Comparison of ENCODE assay signal across 23 cellular contexts in the genomic region with DNA sequence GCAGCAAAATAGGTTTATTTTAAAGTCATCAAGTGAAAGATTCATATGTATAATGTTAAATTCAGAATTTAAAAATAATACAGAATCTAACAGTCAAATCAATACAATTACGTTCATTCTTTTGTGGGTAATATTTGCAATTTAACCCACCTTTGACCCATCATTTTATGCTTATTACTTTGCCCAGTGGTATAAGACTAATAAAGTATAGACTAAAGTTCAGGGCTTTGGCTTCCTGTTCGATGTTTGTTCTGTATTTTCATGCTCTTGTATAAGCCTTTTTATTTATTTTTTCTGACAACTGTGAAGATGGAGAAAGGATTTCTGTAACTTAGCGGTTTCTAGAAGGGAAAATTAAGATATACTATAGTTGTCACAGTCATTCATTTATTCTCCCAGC. TPM values are rescaled to one million over a fixed set of nuclear protein-coding genes. Genes with fewer than 3 reads are reported as not detected.
DNase-seq lines count a peak whose midpoint lies in the region; FAIRE-seq and TF ChIP-seq lines count a peak whose summit lies in the region.
"Had no signal": no experiment of that assay in that cellular context is flagged by ENCODE, and none has a peak within 500 bp of the region (broad histone marks: within the 10 kb centered on the region; RNA-seq: fewer than 3 reads in every experiment).

No MANE protein-coding gene starts in this region.

- H3K27me3 Mint-ChIP-seq in activated naive CD8-positive, alpha-beta T cell, result no peaks in the 10 kb centered on the region
- H3K27me3 Mint-ChIP-seq in activated naive CD8-positive, alpha-beta T cell treated with anti-CD3 and anti-CD28 coated beads for 36 hours, result no peaks in the 10 kb centered on the region
- no peaks in the 10 kb centered on the region for H3K27me3 Mint-ChIP-seq in brain
- H3K27me3 Mint-ChIP-seq: CD8-positive, alpha-beta memory T cell; IgD-negative memory B cell had no signal

- no peak for DNase-seq in activated naive CD8-positive, alpha-beta T cell treated with anti-CD3 and anti-CD28 coated beads for 36 hours
- DNase-seq in DMS53 treated with DMSO at 0.1 percent for 48 hours (lab: John Stamatoyannopoulos, UW; ENCODE audit: unreplicated experiment), result no peak
- DNase-seq in ovary, result no peak
- no peak for DNase-seq in posterior cingulate gyrus
- DNase-seq: CD8-positive, alpha-beta memory T cell; DMS 273 treated with DMSO at 0.1 percent for 48 hours; DMS79 treated with DMSO at 0.1 percent for 48 hours; NCI-H1048; NCI-H1417; NCI-H1694 treated with DMSO at 0.1 percent for 48 hours; NCI-H2081; NCI-H2227 treated with DMSO at 0.1 percent for 48 hours; NCI-H526 treated with DMSO at 0.1 percent for 48 hours; SHP77 had no signal

- H3K27ac ChIP-seq in ovary, result no peak overlapping the region
- H3K27ac ChIP-seq: BLaER1, KMS-11, RWPE1 had no signal

- peaks cover 5% of the 10 kb centered on the region for H3K4me1 ChIP-seq in ovary (ENCODE audit: insufficient read depth)
- H3K4me1 ChIP-seq: BLaER1 had no signal

- H3K36me3 ChIP-seq in ovary, result no peaks in the 10 kb centered on the region

- no peak overlapping the region for H3K4me3 ChIP-seq in ovary
- H3K4me3 ChIP-seq: BLaER1 had no signal

- WGBS in ovary, 3 donors, result 51 to 68% (median 53%) methylated on average over 3 of the region's 3 CpGs

- intact Hi-C loops in ovary (cut with DNase I), result no loop called here
- intact Hi-C loops in posterior cingulate gyrus (cut with DNase I), result no loop called here

- H3K27ac Mint-ChIP-seq in activated naive CD8-positive, alpha-beta T cell, result peak overlapping the region; percentile 59
- no peak overlapping the region for H3K27ac Mint-ChIP-seq in activated naive CD8-positive, alpha-beta T cell treated with anti-CD3 and anti-CD28 coated beads for 36 hours
- H3K27ac Mint-ChIP-seq in brain, result peak overlapping the region in 3 of 5 experiments; percentile 5 to 29 (median 5)
- H3K27ac Mint-ChIP-seq: IgD-negative memory B cell had no signal

- TF ChIP-seq EP300 in ovary (IDR thresholded peaks at IDR 0.05), result no peak

- FAIRE-seq in G401.6 (lab: Jason Lieb, UNC), result peak; percentile 17
- FAIRE-seq: A204.1, GM12892 had no signal

- no peak overlapping the region for H3K4me3 Mint-ChIP-seq in activated naive CD8-positive, alpha-beta T cell
- no peak overlapping the region for H3K4me3 Mint-ChIP-seq in activated naive CD8-positive, alpha-beta T cell treated with anti-CD3 and anti-CD28 coated beads for 36 hours
- no peak overlapping the region for H3K4me3 Mint-ChIP-seq in brain
- H3K4me3 Mint-ChIP-seq: CD8-positive, alpha-beta memory T cell; IgD-negative memory B cell had no signal

- no peak for TF ChIP-seq CTCF in brain (conservative IDR thresholded peaks at IDR 0.05)
- no peak for TF ChIP-seq CTCF in ovary (IDR thresholded peaks at IDR 0.05)

- no peak for TF ChIP-seq POLR2A in ovary (IDR thresholded peaks at IDR 0.05)

- peaks cover 20% of the 10 kb centered on the region for H3K4me1 Mint-ChIP-seq in activated naive CD8-positive, alpha-beta T cell (ENCODE audit: low read depth)
- H3K4me1 Mint-ChIP-seq in activated naive CD8-positive, alpha-beta T cell treated with anti-CD3 and anti-CD28 coated beads for 36 hours, result peaks cover 18% of the 10 kb centered on the region
- peaks cover 8% of the 10 kb centered on the region for H3K4me1 Mint-ChIP-seq in brain

- H3K9me3 Mint-ChIP-seq in activated naive CD8-positive, alpha-beta T cell (ENCODE audit: low read depth), result no peaks in the 10 kb centered on the region
- no peaks in the 10 kb centered on the region for H3K9me3 Mint-ChIP-seq in activated naive CD8-positive, alpha-beta T cell treated with anti-CD3 and anti-CD28 coated beads for 36 hours
- H3K9me3 Mint-ChIP-seq in brain, result no peaks in the 10 kb centered on the region
- H3K9me3 Mint-ChIP-seq: CD8-positive, alpha-beta memory T cell; IgD-negative memory B cell had no signal

- H3K9me3 ChIP-seq in ovary, result no peaks in the 10 kb centered on the region
- H3K9me3 ChIP-seq: BLaER1 had no signal

- peaks cover 10% of the 10 kb centered on the region for H3K36me3 Mint-ChIP-seq in activated naive CD8-positive, alpha-beta T cell
- peaks cover 17% of the 10 kb centered on the region for H3K36me3 Mint-ChIP-seq in activated naive CD8-positive, alpha-beta T cell treated with anti-CD3 and anti-CD28 coated beads for 36 hours
- peaks cover 58% of the 10 kb centered on the region for H3K36me3 Mint-ChIP-seq in brain

- no peaks in the 10 kb centered on the region for H3K27me3 ChIP-seq in ovary
- H3K27me3 ChIP-seq: BLaER1 had no signal

RNA-seq across cellular contexts. Expression of a gene that starts 44.3 kb away (rescaled TPM):
- 100 to 1,000 TPM; 187 to 194 TPM for total RNA-seq in activated naive CD8-positive, alpha-beta T cell treated with anti-CD3 and anti-CD28 coated beads for 36 hours
- polyA plus RNA-seq in brain (ENCODE audit: insufficient read depth, low read depth, low replicate concordance) (36.1 TPM), ovary (10 to 100 TPM; 27.0 to 65.3 TPM)
- total RNA-seq in ovary, result 10 to 100 TPM; 27.6 to 62.6 (median 49.0) TPM
